8 cellular contexts compared by ENCODE assay signal in the genomic region with DNA sequence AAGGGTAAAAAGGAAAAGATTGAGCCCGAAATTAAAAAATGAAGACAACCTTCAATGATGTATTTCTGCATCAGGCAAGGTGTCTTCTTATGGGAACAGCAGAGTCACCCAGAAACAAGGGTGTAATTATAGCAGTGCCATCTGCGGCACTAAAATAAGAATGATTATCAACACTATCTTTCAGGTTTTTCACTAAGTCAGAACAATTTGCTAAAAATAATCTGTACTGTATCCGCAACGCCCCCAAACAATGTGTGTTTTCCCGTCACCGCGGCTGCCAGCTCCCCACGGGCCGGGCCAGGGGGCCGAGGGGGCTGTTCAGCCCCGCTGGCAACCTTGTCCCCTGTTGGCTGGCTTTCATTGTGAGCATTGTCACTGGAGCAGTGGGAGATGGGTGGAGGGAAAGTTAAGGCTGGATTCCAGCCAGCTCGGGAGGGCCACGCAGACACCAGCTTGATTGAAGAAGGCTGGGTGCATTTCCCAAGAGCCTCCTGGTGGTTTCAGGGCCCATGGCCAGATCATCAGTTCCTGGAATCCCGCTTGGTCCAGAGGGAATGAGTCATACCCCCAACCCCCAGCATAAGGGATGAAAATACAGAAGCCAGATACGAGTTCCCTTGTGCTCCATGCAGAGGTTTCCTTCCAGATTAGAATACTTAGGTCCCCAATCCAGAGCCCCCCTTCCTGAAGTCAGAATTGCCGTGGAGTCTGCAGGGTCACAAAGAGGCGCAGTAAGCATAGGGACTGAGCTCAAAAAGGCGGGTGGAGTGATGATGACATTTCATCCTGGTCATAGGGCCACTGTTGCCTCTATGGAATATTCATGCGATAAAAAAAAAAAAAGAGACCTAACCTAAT.
DNase-seq lines count a peak whose midpoint lies in the region; ATAC-seq and TF ChIP-seq lines count a peak whose summit lies in the region.

No MANE protein-coding gene starts in this region.

- no peaks in the 10 kb centered on the region for H3K79me2 ChIP-seq in mammary epithelial cell (ENCODE audit: insufficient read depth, low read length)

- no peaks in the 10 kb centered on the region for H3K9me3 Mint-ChIP-seq in activated CD4-positive, alpha-beta T cell treated with anti-CD3 and anti-CD28 coated beads for 36 hours (ENCODE audit: low read depth)

- ATAC-seq in left colon (peak; percentile 38), thoracic aorta (ENCODE audit: insufficient number of reproducible peaks, low FRiP score, low read depth) (peak; percentile 97), HG02678 (IDR thresholded peaks at IDR 0.05; ENCODE audit: unreplicated experiment) (no peak)
- no peak for ATAC-seq in activated CD4-positive, alpha-beta T cell treated with anti-CD3 and anti-CD28 coated beads for 36 hours

- H3K27ac Mint-ChIP-seq in activated CD4-positive, alpha-beta T cell treated with anti-CD3 and anti-CD28 coated beads for 36 hours: no peak overlapping the region

- H3K4me3 Mint-ChIP-seq in activated CD4-positive, alpha-beta T cell treated with anti-CD3 and anti-CD28 coated beads for 36 hours: no peak overlapping the region

- in situ Hi-C loops in mammary epithelial cell (cut with MboI; ENCODE audit: low sequenced_read_pairs in 2 of 2): no loop called here

- H3K4me1 ChIP-seq in BLaER1 treated with 17β-estradiol and CSF1 and Interleukin-3, amounts not matched to agents 10 nM and 100 nM: peaks cover 70 to 81% (median 75%) of the 10 kb centered on the region in 10 experiments
- H3K4me1 ChIP-seq in mammary epithelial cell (ENCODE audit: insufficient read depth, low read length) (peaks cover 8% of the 10 kb centered on the region), thoracic aorta (ENCODE audit: control insufficient read depth in 1 of 2, low read depth in 2 of 2) (peaks cover 15 to 21% of the 10 kb centered on the region in 2 donors)

- no peaks in the 10 kb centered on the region for H3K27me3 Mint-ChIP-seq in activated CD4-positive, alpha-beta T cell treated with anti-CD3 and anti-CD28 coated beads for 36 hours

- WGBS in mammary epithelial cell (ENCODE audit: low coverage, missing lambda C conversion rate): 22% methylated on average over 15 of the region's 19 CpGs

- intact Hi-C loops in mammary epithelial cell (cut with micrococcal nuclease): loop anchor here (10.0 kb wide), 1 partner anchor 48 kb away; no protein-coding TSS in a partner anchor
- intact Hi-C loops in left colon (cut with DNase I, micrococcal nuclease): no loop called here
- intact Hi-C loops in activated CD4-positive, alpha-beta T cell treated with anti-CD3 and anti-CD28 coated beads for 36 hours (cut with DNase I, micrococcal nuclease): loop anchor here in 1 of 2 experiments (5.0 kb wide), 1 partner anchor 56 kb away; no protein-coding TSS in a partner anchor

- no peaks in the 10 kb centered on the region for H3K27me3 ChIP-seq in BLaER1 treated with 17β-estradiol and CSF1 and Interleukin-3, amounts not matched to agents 10 nM and 100 nM
- no peaks in the 10 kb centered on the region for H3K27me3 ChIP-seq in mammary epithelial cell (ENCODE audit: insufficient read depth, low read length)
- H3K27me3 ChIP-seq in thoracic aorta (replicated peaks; ENCODE audit: insufficient read depth): no peaks in the 10 kb centered on the region

- no peaks in the 10 kb centered on the region for H3K36me3 ChIP-seq in BLaER1 treated with 17β-estradiol and CSF1 and Interleukin-3, amounts not matched to agents 10 nM and 100 nM
- no peaks in the 10 kb centered on the region for H3K36me3 ChIP-seq in mammary epithelial cell (ENCODE audit: insufficient read depth, low read length)
- H3K36me3 ChIP-seq in thoracic aorta: no peaks in the 10 kb centered on the region

- H4K20me1 ChIP-seq in BLaER1 treated with 17β-estradiol and CSF1 and Interleukin-3, amounts not matched to agents 10 nM and 100 nM: no peaks in the 10 kb centered on the region
- H4K20me1 ChIP-seq in mammary epithelial cell (ENCODE audit: insufficient read depth, low read length): no peaks in the 10 kb centered on the region

- peaks cover 0 to 4% (median 3%) of the 10 kb centered on the region in 11 experiments; a peak in 7 of 22 replicates for H3K9me3 ChIP-seq in BLaER1 treated with 17β-estradiol and CSF1 and Interleukin-3, amounts not matched to agents 10 nM and 100 nM (replicated peaks in 1 of 11)
- H3K9me3 ChIP-seq in mammary epithelial cell (replicated peaks; ENCODE audit: insufficient read depth, low read length): no peaks in the 10 kb centered on the region
- H3K9me3 ChIP-seq in thoracic aorta: no peaks in the 10 kb centered on the region

- H3K4me2 ChIP-seq in BLaER1 treated with 17β-estradiol and CSF1 and Interleukin-3, amounts not matched to agents 10 nM and 100 nM: peak overlapping the region; percentile 77 to 93 (median 89)
- peak overlapping the region; percentile 52 for H3K4me2 ChIP-seq in mammary epithelial cell (ENCODE audit: insufficient read depth, low read depth, low read length)

- CTCF ChIA-PET in mammary epithelial cell (lab: Charles Lee; ENCODE audit: low non-redundant PET): no interaction called here
- CTCF ChIA-PET in activated CD4-positive, alpha-beta T cell treated with anti-CD3 and anti-CD28 coated beads for 36 hours (lab: Charles Lee): interaction anchor here (0.8 to 1.5 kb wide), 2 partner anchors 8 to 42 kb away, joined by 3 to 4 read pairs; no protein-coding TSS in a partner anchor

- no peaks in the 10 kb centered on the region for H3K36me3 Mint-ChIP-seq in activated CD4-positive, alpha-beta T cell treated with anti-CD3 and anti-CD28 coated beads for 36 hours (ENCODE audit: low read depth)

- peaks cover 18% of the 10 kb centered on the region for H3K4me1 Mint-ChIP-seq in activated CD4-positive, alpha-beta T cell treated with anti-CD3 and anti-CD28 coated beads for 36 hours

- peak; percentile 91 for DNase-seq in HCEC 1CT
- peak; percentile 82 for DNase-seq in NCI-H2171 (lab: John Stamatoyannopoulos, UW)
- peak; percentile 63 for DNase-seq in mammary epithelial cell
- DNase-seq in left colon: peak; percentile 40 to 53
- peak; percentile 74 for DNase-seq in thoracic aorta (ENCODE audit: low spot score)
- no peak for DNase-seq in activated CD4-positive, alpha-beta T cell treated with anti-CD3 and anti-CD28 coated beads for 36 hours

- peak overlapping the region in 7 of 10 experiments; percentile 2 to 47 (median 28); a peak in 5 of 20 replicates for H3K4me3 ChIP-seq in BLaER1 treated with 17β-estradiol and CSF1 and Interleukin-3, amounts not matched to agents 10 nM and 100 nM
- H3K4me3 ChIP-seq in mammary epithelial cell (replicated peaks in 1 of 3; ENCODE audit: insufficient read depth in 1 of 3, low read depth in 2 of 3, low read length in 3 of 3) (no peak overlapping the region), thoracic aorta (peak overlapping the region; percentile 66)

- H3K27ac ChIP-seq in BLaER1 treated with 17β-estradiol and CSF1 and Interleukin-3, amounts not matched to agents 10 nM and 100 nM: peak overlapping the region; percentile 32 to 81 (median 77); a peak in 21 of 22 replicates
- H3K27ac ChIP-seq in mammary epithelial cell (ENCODE audit: insufficient read depth, low read depth, low read length) (no peak overlapping the region), thoracic aorta (peak overlapping the region; percentile 71 to 80)

- peak overlapping the region; percentile 84 for H2AFZ ChIP-seq in mammary epithelial cell (ENCODE audit: low read depth, low read length)

- TF ChIP-seq CTCF in mammary epithelial cell (conservative IDR thresholded peaks at IDR 0.05 in 1 of 2, IDR thresholded peaks at IDR 0.05 in 1 of 2; ENCODE audit: extremely low read depth in 1 of 2, insufficient read depth in 1 of 2, low read depth in 1 of 2, low read length in 2 of 2) (peak in 1 of 2 donors; percentile 23), thoracic aorta (IDR thresholded peaks at IDR 0.05) (peak; percentile 12)

- dilution Hi-C loops in mammary epithelial cell (cut with HindIII; ENCODE audit: low sequenced_read_pairs): no loop called here

- BruUV-seq in mammary epithelial cell (replicated peaks; lab: Mats Ljungman, UMichigan): no TSS peak

- POLR2A ChIA-PET in activated CD4-positive, alpha-beta T cell treated with anti-CD3 and anti-CD28 coated beads for 36 hours (lab: Charles Lee): interaction anchor here (0.6 kb wide), 1 partner anchor 13 kb away, joined by 3 read pairs; no protein-coding TSS in a partner anchor

- H3K9ac ChIP-seq in BLaER1 treated with 17β-estradiol and CSF1 and Interleukin-3, amounts not matched to agents 10 nM and 100 nM: peak overlapping the region; percentile 10 to 73 (median 66); a peak in 19 of 22 replicates
- no peak overlapping the region for H3K9ac ChIP-seq in mammary epithelial cell (ENCODE audit: insufficient read depth, low read length)

Comparison
In these comparisons a context has a peak if more than half of its experiments do, and no peak if none do; other contexts are left out.
1. H3K4me3 ChIP-seq: peak in BLaER1 treated with 17β-estradiol and CSF1 and Interleukin-3, amounts not matched to agents 10 nM and 100 nM (7 of 10) and thoracic aorta (single experiment); none in mammary epithelial cell (0 of 3).
2. ATAC-seq: peak in left colon (single experiment) and thoracic aorta (single experiment); none in HG02678 (single experiment) and activated CD4-positive, alpha-beta T cell treated with anti-CD3 and anti-CD28 coated beads for 36 hours (single experiment).